Comparison of ENCODE assay signal across 1 cellular context in genomic region chr6:42295181-42295580, GRCh38.
TF ChIP-seq lines count a peak whose summit lies in the region.

No MANE protein-coding gene starts in this region.

TF ChIP-seq in IMR-90, 13 proteins besides CTCF, POLR2A, EP300 and RAD21:
- TF ChIP-seq FOS (IDR thresholded peaks at IDR 0.05; ENCODE audit: low read depth, low read length) (no peak), MXI1 (IDR thresholded peaks at IDR 0.05; ENCODE audit: borderline replicate concordance, low read depth, low read length) (no peak), MAZ (IDR thresholded peaks at IDR 0.05; ENCODE audit: borderline replicate concordance, low read depth, low read length) (no peak), NFE2L2 (IDR thresholded peaks at IDR 0.05; ENCODE audit: low read depth, low read length) (no peak), BHLHE40 (IDR thresholded peaks at IDR 0.05; ENCODE audit: low read depth, low read length) (no peak), RCOR1 (IDR thresholded peaks at IDR 0.05; ENCODE audit: insufficient replicate concordance, low read length) (no peak), SMC3 (IDR thresholded peaks at IDR 0.05; ENCODE audit: low read depth, low read length) (no peak), CHD1 (IDR thresholded peaks at IDR 0.05; ENCODE audit: low read depth, low read length) (no peak), MAFK (IDR thresholded peaks at IDR 0.05; ENCODE audit: low read depth, low read length) (no peak)
- TF ChIP-seq, protein P1, sequence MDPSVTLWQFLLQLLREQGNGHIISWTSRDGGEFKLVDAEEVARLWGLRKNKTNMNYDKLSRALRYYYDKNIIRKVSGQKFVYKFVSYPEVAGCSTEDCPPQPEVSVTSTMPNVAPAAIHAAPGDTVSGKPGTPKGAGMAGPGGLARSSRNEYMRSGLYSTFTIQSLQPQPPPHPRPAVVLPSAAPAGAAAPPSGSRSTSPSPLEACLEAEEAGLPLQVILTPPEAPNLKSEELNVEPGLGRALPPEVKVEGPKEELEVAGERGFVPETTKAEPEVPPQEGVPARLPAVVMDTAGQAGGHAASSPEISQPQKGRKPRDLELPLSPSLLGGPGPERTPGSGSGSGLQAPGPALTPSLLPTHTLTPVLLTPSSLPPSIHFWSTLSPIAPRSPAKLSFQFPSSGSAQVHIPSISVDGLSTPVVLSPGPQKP (IDR thresholded peaks at IDR 0.05; ENCODE audit: borderline replicate concordance, low read depth, low read length), result no peak
- TF ChIP-seq, protein P2, sequence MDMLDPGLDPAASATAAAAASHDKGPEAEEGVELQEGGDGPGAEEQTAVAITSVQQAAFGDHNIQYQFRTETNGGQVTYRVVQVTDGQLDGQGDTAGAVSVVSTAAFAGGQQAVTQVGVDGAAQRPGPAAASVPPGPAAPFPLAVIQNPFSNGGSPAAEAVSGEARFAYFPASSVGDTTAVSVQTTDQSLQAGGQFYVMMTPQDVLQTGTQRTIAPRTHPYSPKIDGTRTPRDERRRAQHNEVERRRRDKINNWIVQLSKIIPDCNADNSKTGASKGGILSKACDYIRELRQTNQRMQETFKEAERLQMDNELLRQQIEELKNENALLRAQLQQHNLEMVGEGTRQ (IDR thresholded peaks at IDR 0.05; ENCODE audit: low read depth, low read length), result no peak
